ENCODE assay signal across 1 cellular context in the genomic region with DNA sequence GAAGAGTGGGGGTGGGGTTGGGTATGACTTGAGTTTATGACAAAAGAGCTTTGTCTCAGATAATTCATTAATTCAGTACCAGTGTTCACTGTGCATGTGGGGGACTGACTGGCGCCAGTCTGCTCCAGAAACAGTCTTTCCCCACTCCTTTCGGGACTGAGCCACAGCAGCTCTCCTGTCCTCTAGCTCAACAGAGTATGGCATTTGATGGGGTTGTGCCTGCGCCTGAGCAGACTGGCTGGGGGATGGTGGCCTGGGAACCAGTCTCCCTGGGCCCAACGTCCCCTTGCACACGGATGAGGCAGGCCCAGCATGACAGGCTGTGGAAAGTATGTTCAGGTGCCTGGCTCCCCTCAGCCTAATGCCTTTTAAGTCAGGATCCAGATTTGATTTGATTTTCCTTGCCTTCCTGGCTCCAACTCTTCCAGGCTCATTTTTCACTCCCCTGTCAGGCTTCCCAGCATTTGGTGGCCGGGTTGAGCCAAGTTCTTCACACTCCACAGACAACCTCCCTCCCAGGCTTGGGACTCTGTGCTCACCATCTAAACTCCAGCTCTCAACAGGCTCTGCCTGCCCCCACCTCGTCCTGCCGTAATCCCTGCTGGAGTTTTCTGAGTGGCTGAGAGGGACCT.
TF ChIP-seq lines count a peak whose summit lies in the region.

No MANE protein-coding gene starts in this region.

TF ChIP-seq in H1, 55 proteins besides CTCF, POLR2A, EP300 and RAD21:
- TF ChIP-seq CHD2 (IDR thresholded peaks at IDR 0.05; ENCODE audit: low read length) (no peak), JUND (IDR thresholded peaks at IDR 0.05; ENCODE audit: low read length) (no peak), KDM4A (IDR thresholded peaks at IDR 0.05; ENCODE audit: low read depth, low read length, severe bottlenecking) (no peak), EZH2 (IDR thresholded peaks at IDR 0.05; ENCODE audit: low read depth, low read length, severe bottlenecking) (no peak), POU5F1 (IDR thresholded peaks at IDR 0.05; ENCODE audit: low read depth, low read length) (no peak), TEAD4 (IDR thresholded peaks at IDR 0.05; ENCODE audit: low read depth, low read length) (no peak), YY1 (IDR thresholded peaks at IDR 0.05; ENCODE audit: low read depth, low read length) (no peak)
